In genomic region chr3:124140751-124141150, GRCh38 we compare ENCODE assay signal across 22 cellular contexts.
"Had no signal": no experiment of that assay in that cellular context is flagged by ENCODE, and none has a peak within 500 bp of the region (broad histone marks: within the 10 kb centered on the region; RNA-seq: fewer than 3 reads in every experiment).

No MANE protein-coding gene starts in this region.

- H3K4me1 Mint-ChIP-seq: activated CD4-positive, alpha-beta T cell treated with anti-CD3 and anti-CD28 coated beads, Interleukin-2, amount 10 ng/mL, durations not matched to agents 24 days and 14 days; activated naive CD8-positive, alpha-beta T cell treated with anti-CD3 and anti-CD28 coated beads, Interleukin-2, amount 50 U/mL, for 24 hours; T-helper 17 cell had no signal

- H3K4me3 ChIP-seq: breast epithelium, PC-9 had no signal

- ATAC-seq: activated naive CD4-positive, alpha-beta T cell treated with anti-CD3 and anti-CD28 coated beads, Interleukin-2, amount 50 U/mL, for 72 hours; activated naive CD8-positive, alpha-beta T cell treated with anti-CD3 and anti-CD28 coated beads, Interleukin-2, amount 50 U/mL, for 24 hours; activated T-cell treated with anti-CD3 and anti-CD28 coated beads, Interleukin-2, amount 50 U/mL, for 4 hours; T-helper 17 cell; WTC11 had no signal

- H2AFZ ChIP-seq: PC-9 had no signal

- H3K4me3 Mint-ChIP-seq: activated CD4-positive, alpha-beta T cell treated with anti-CD3 and anti-CD28 coated beads, Interleukin-2, amount 10 ng/mL, durations not matched to agents 24 days and 14 days; activated naive CD8-positive, alpha-beta T cell treated with anti-CD3 and anti-CD28 coated beads, Interleukin-2, amount 50 U/mL, for 24 hours; activated T-cell treated with anti-CD3 and anti-CD28 coated beads, Interleukin-2, amount 50 U/mL, for 4 hours; T-helper 17 cell; WTC11 had no signal

- H3K27me3 Mint-ChIP-seq: activated CD4-positive, alpha-beta T cell treated with anti-CD3 and anti-CD28 coated beads, Interleukin-2, amount 10 ng/mL, durations not matched to agents 24 days and 14 days had no signal

- H3K36me3 Mint-ChIP-seq: activated naive CD4-positive, alpha-beta T cell treated with anti-CD3 and anti-CD28 coated beads, Interleukin-2, amount 50 U/mL, for 72 hours; WTC11 had no signal

- H3K4me1 ChIP-seq: breast epithelium had no signal

- H3K9me3 Mint-ChIP-seq: activated CD4-positive, alpha-beta T cell treated with anti-CD3 and anti-CD28 coated beads, Interleukin-2, amount 10 ng/mL, durations not matched to agents 24 days and 14 days; activated naive CD4-positive, alpha-beta T cell treated with anti-CD3 and anti-CD28 coated beads, Interleukin-2, amount 50 U/mL, for 72 hours; activated naive CD8-positive, alpha-beta T cell treated with anti-CD3 and anti-CD28 coated beads, Interleukin-2, amount 50 U/mL, for 24 hours; activated T-cell treated with anti-CD3 and anti-CD28 coated beads, Interleukin-2, amount 50 U/mL, for 4 hours; WTC11 had no signal

- H3K27ac ChIP-seq: breast epithelium, PC-9 had no signal

- H3K9me3 ChIP-seq: breast epithelium had no signal

- H3K27me3 ChIP-seq: breast epithelium had no signal

- H3K27ac Mint-ChIP-seq: activated CD4-positive, alpha-beta T cell treated with anti-CD3 and anti-CD28 coated beads, Interleukin-2, amount 10 ng/mL, durations not matched to agents 24 days and 14 days; activated naive CD4-positive, alpha-beta T cell treated with anti-CD3 and anti-CD28 coated beads, Interleukin-2, amount 50 U/mL, for 72 hours; activated naive CD8-positive, alpha-beta T cell treated with anti-CD3 and anti-CD28 coated beads, Interleukin-2, amount 50 U/mL, for 24 hours; T-helper 17 cell; WTC11 had no signal

- H3K4me2 ChIP-seq: PC-9 had no signal

- H3K36me3 ChIP-seq: breast epithelium had no signal

- DNase-seq: activated CD4-positive, alpha-beta T cell treated with anti-CD3 and anti-CD28 coated beads for 1 hour; activated CD4-positive, alpha-beta T cell treated with anti-CD3 and anti-CD28 coated beads, Interleukin-2, amount 10 ng/mL, durations not matched to agents 24 days and 14 days; activated CD4-positive, alpha-beta T cell treated with anti-CD3 and anti-CD28 coated beads, Interleukin-2, amount 50 U/mL, for 48 hours; activated effector memory CD4-positive, alpha-beta T cell treated with anti-CD3 and anti-CD28 coated beads, Interleukin-2, amount 50 U/mL, for 16 hours; activated naive CD4-positive, alpha-beta T cell treated with Interleukin-2 at 50 U/mL for 16 hours; activated naive CD8-positive, alpha-beta T cell treated with anti-CD3 and anti-CD28 coated beads, Interleukin-2, amount 50 U/mL, for 24 hours; activated T-cell treated with anti-CD3 and anti-CD28 coated beads, Interleukin-2, amount 50 U/mL, for 4 hours; amygdala; caudate nucleus; NCI-H1092; NCI-H1436; NCI-H187; NCI-H2081; NCI-H446; NCI-H524; PC-9; SIG-M5; T-helper 17 cell; T-helper 9 cell had no signal
